ENCODE assay signal across 12 cellular contexts in the genomic region with DNA sequence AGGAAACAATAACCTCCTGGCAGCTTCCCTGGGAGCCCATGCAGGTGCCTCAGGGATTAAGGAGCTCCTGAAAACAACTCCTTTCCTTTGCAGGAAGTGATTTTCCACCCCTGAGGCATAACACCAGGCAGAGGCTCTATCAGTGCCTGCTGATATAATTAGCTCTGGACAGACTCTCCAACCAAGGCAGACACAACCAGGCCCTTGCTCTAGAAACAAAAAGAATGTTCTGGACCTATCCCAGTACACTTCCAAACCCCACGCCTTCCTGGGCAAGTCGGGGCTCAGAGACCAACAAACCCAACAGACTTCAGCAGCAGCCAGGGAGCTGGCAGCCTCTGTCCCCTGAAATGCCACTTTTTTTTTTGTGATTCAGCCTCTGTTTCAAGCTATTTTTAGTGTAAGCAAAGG.
A peak's percentile ranks its signal among the peaks of the same experiment; 100 is the strongest.
DNase-seq lines count a peak whose midpoint lies in the region; FAIRE-seq and TF ChIP-seq lines count a peak whose summit lies in the region.
"Had no signal": no experiment of that assay in that cellular context is flagged by ENCODE, and none has a peak within 500 bp of the region (broad histone marks: within the 10 kb centered on the region; RNA-seq: fewer than 3 reads in every experiment).

No MANE protein-coding gene starts in this region.

- H2AFZ ChIP-seq in Loucy (ENCODE audit: low read length): 0 out of 2 replicates have a peak overlapping the region, but pooled peaks have one; percentile 28

- H3K9me3 ChIP-seq in Loucy (ENCODE audit: insufficient read depth, low read depth, low read length): no peaks in the 10 kb centered on the region

- TF ChIP-seq CTCF in Loucy (conservative IDR thresholded peaks at IDR 0.05; ENCODE audit: low read length) (no peak), bronchial epithelial cell (IDR thresholded peaks at IDR 0.05; ENCODE audit: insufficient read depth, low read length, severe bottlenecking) (no peak)

- peak overlapping the region; percentile 41 for H3K27ac ChIP-seq in temporal lobe (ENCODE audit: low read depth, low read length)

- H3K36me3 ChIP-seq in Loucy (ENCODE audit: insufficient read depth, low read length): no peaks in the 10 kb centered on the region
- H3K36me3 ChIP-seq in bronchial epithelial cell (ENCODE audit: control insufficient read depth, insufficient read depth, low read length): no peaks in the 10 kb centered on the region

- no peaks in the 10 kb centered on the region for H3F3A ChIP-seq in Loucy (ENCODE audit: low read depth)

- H3K9me2 ChIP-seq in Loucy (replicated peaks; ENCODE audit: low read depth, low read length): no peaks in the 10 kb centered on the region

- DNase-seq in bronchial epithelial cell (ENCODE audit: low read depth) (peak; percentile 65), iris pigment epithelial cell (ENCODE audit: low read depth) (peak; percentile 4), COLO668 (lab: John Stamatoyannopoulos, UW; ENCODE audit: unreplicated experiment) (no peak), DMS79 treated with DMSO at 0.1 percent for 48 hours (lab: John Stamatoyannopoulos, UW) (no peak), DMS 273 treated with DMSO at 0.1 percent for 48 hours (lab: John Stamatoyannopoulos, UW) (no peak)
- DNase-seq in activated effector memory CD4-positive, alpha-beta T cell treated with anti-CD3 and anti-CD28 coated beads, Interleukin-2, amount 50 U/mL, for 16 hours: no peak
- DNase-seq: activated CD4-positive, alpha-beta memory T cell treated with anti-CD3 and anti-CD28 coated beads, Interleukin-2, amount 10 ng/mL, durations not matched to agents 7 days and 5 days; activated naive CD4-positive, alpha-beta T cell treated with anti-CD3 and anti-CD28 coated beads, Interleukin-2, amount 10 ng/mL, durations not matched to agents 7 days and 5 days; NCI-H1694; retina had no signal

- peaks cover 15% of the 10 kb centered on the region for H3K4me1 ChIP-seq in Loucy (ENCODE audit: insufficient read depth, low read length, poor library complexity, severe bottlenecking)

- no peak overlapping the region for H3K4me2 ChIP-seq in Loucy (ENCODE audit: low read depth, low read length, poor library complexity, severe bottlenecking)

- H3K79me2 ChIP-seq in Loucy (ENCODE audit: insufficient read depth, low read length): no peaks in the 10 kb centered on the region

- H3K9ac ChIP-seq in Loucy (ENCODE audit: low read depth, low read length, poor library complexity, severe bottlenecking): no peak overlapping the region

- no peak for FAIRE-seq in bronchial epithelial cell (lab: Jason Lieb, UNC)

- H4K20me1 ChIP-seq in Loucy (ENCODE audit: insufficient read depth, low read length, poor library complexity, severe bottlenecking): no peaks in the 10 kb centered on the region

- H3K4me3 ChIP-seq in Loucy (ENCODE audit: low read length, poor library complexity, severe bottlenecking): no peak overlapping the region
- H3K4me3 ChIP-seq in bronchial epithelial cell (ENCODE audit: low read depth, low read length): no peak overlapping the region

- H3K27me3 ChIP-seq in Loucy (ENCODE audit: insufficient read depth, low read length, poor library complexity, severe bottlenecking): no peaks in the 10 kb centered on the region
- H3K27me3 ChIP-seq in bronchial epithelial cell (ENCODE audit: control insufficient read depth, insufficient read depth, low read length): no peaks in the 10 kb centered on the region

Comparison
In these comparisons a context has a peak if more than half of its experiments do, and no peak if none do; other contexts are left out.
1. DNase-seq: peak in bronchial epithelial cell (single experiment) and iris pigment epithelial cell (single experiment); none in activated effector memory CD4-positive, alpha-beta T cell treated with anti-CD3 and anti-CD28 coated beads, Interleukin-2, amount 50 U/mL, for 16 hours (single experiment), COLO668 (single experiment), DMS79 treated with DMSO at 0.1 percent for 48 hours (single experiment) and DMS 273 treated with DMSO at 0.1 percent for 48 hours (single experiment).